In genomic region chr17:1726626-1727257, GRCh38 we compare ENCODE assay signal across 16 cellular contexts. TPM values are rescaled to one million over a fixed set of nuclear protein-coding genes. Genes with fewer than 3 reads are reported as not detected.
A peak's percentile ranks its signal among the peaks of the same experiment; 100 is the strongest.
DNase-seq lines count a peak whose midpoint lies in the region; ATAC-seq and TF ChIP-seq lines count a peak whose summit lies in the region.
"Had no signal": no experiment of that assay in that cellular context is flagged by ENCODE, and none has a peak within 500 bp of the region (broad histone marks: within the 10 kb centered on the region; RNA-seq: fewer than 3 reads in every experiment).

No MANE protein-coding gene starts in this region.

- peaks cover 40% of the 10 kb centered on the region for H3K36me3 ChIP-seq in suprapubic skin

- CTCF ChIA-PET in activated naive CD4-positive, alpha-beta T cell treated with anti-CD3 and anti-CD28 coated beads, Interleukin-2, amount 10 ng/mL, durations not matched to agents 7 days and 5 days (lab: Charles Lee): no interaction called here

- TF ChIP-seq POLR2A in suprapubic skin (IDR thresholded peaks at IDR 0.05): no peak
- no peak for TF ChIP-seq POLR2A in lower leg skin (IDR thresholded peaks at IDR 0.05)

- H3K27me3 ChIP-seq in suprapubic skin: no peaks in the 10 kb centered on the region

- H3K4me3 Mint-ChIP-seq in activated naive CD4-positive, alpha-beta T cell treated with anti-CD3 and anti-CD28 coated beads, Interleukin-2, amount 10 ng/mL, durations not matched to agents 7 days and 5 days: peak overlapping the region; percentile 75
- H3K4me3 Mint-ChIP-seq in T-helper 17 cell: peak overlapping the region; percentile 71

- no peak for ATAC-seq in activated naive CD4-positive, alpha-beta T cell treated with anti-CD3 and anti-CD28 coated beads, Interleukin-2, amount 50 U/mL, for 72 hours
- no peak for ATAC-seq in T-helper 17 cell
- ATAC-seq: A549 had no signal

- no peak for TF ChIP-seq CTCF in suprapubic skin (IDR thresholded peaks at IDR 0.05)
- TF ChIP-seq CTCF in lower leg skin (IDR thresholded peaks at IDR 0.05): no peak

- 83% methylated on average over 9 of the region's 18 CpGs for WGBS in suprapubic skin
- WGBS in lower leg skin, 2 donors: 69 to 71% methylated on average over 16 to 17 of the region's 18 CpGs

- peaks cover 51% of the 10 kb centered on the region for H3K4me1 Mint-ChIP-seq in activated naive CD4-positive, alpha-beta T cell treated with anti-CD3 and anti-CD28 coated beads, Interleukin-2, amount 10 ng/mL, durations not matched to agents 7 days and 5 days
- H3K4me1 Mint-ChIP-seq in T-helper 17 cell: peaks cover 24% of the 10 kb centered on the region

- no peak overlapping the region for H3K27ac Mint-ChIP-seq in activated naive CD4-positive, alpha-beta T cell treated with anti-CD3 and anti-CD28 coated beads, Interleukin-2, amount 10 ng/mL, durations not matched to agents 7 days and 5 days
- H3K27ac Mint-ChIP-seq in activated naive CD4-positive, alpha-beta T cell treated with anti-CD3 and anti-CD28 coated beads, Interleukin-2, amount 50 U/mL, for 72 hours: no peak overlapping the region
- H3K27ac Mint-ChIP-seq in T-helper 17 cell: peak overlapping the region; percentile 24
- H3K27ac Mint-ChIP-seq: CD4-positive, CD25-positive, alpha-beta regulatory T cell had no signal

- no peak for DNase-seq in activated naive CD4-positive, alpha-beta T cell treated with anti-CD3 and anti-CD28 coated beads, Interleukin-2, amount 10 ng/mL, durations not matched to agents 7 days and 5 days
- no peak for DNase-seq in activated naive CD4-positive, alpha-beta T cell treated with anti-CD3 and anti-CD28 coated beads, Interleukin-2, amount 50 U/mL, for 72 hours (ENCODE audit: low spot score in 2 of 2)
- no peak for DNase-seq in T-helper 17 cell
- DNase-seq in islet precursor cell: peak; percentile 55
- no peak for DNase-seq in suprapubic skin (ENCODE audit: low spot score in 2 of 2)
- DNase-seq in NCI-H1417 (lab: John Stamatoyannopoulos, UW): no peak
- no peak for DNase-seq in lower leg skin (ENCODE audit: low spot score in 2 of 2)
- DNase-seq: CD4-positive, CD25-positive, alpha-beta regulatory T cell; DMS79; HCEC 1CT; Karpas-422; NCI-H1417 treated with DMSO at 0.1 percent for 48 hours; NCI-H2029; NCI-H2171 treated with DMSO at 0.1 percent for 48 hours had no signal

- peak overlapping the region; percentile 3 for H3K4me3 ChIP-seq in suprapubic skin
- no peak overlapping the region for H3K4me3 ChIP-seq in lower leg skin (ENCODE audit: low read depth, poor library complexity, severe bottlenecking)
- H3K4me3 ChIP-seq: A549 had no signal

- peaks cover 82% of the 10 kb centered on the region for H3K4me1 ChIP-seq in suprapubic skin

- no peaks in the 10 kb centered on the region for H3K27me3 Mint-ChIP-seq in activated naive CD4-positive, alpha-beta T cell treated with anti-CD3 and anti-CD28 coated beads, Interleukin-2, amount 10 ng/mL, durations not matched to agents 7 days and 5 days
- H3K27me3 Mint-ChIP-seq in T-helper 17 cell: no peaks in the 10 kb centered on the region
- H3K27me3 Mint-ChIP-seq: CD4-positive, CD25-positive, alpha-beta regulatory T cell had no signal

- intact Hi-C loops in lower leg skin (cut with DNase I; ENCODE audit: low total_unique reads): loop anchor here (10.0 kb wide), 1 partner anchor 148 kb away; no protein-coding TSS in a partner anchor

- no peak for TF ChIP-seq EP300 in suprapubic skin (IDR thresholded peaks at IDR 0.05)

- no peaks in the 10 kb centered on the region for H3K9me3 Mint-ChIP-seq in activated naive CD4-positive, alpha-beta T cell treated with anti-CD3 and anti-CD28 coated beads, Interleukin-2, amount 10 ng/mL, durations not matched to agents 7 days and 5 days
- H3K9me3 Mint-ChIP-seq in activated naive CD4-positive, alpha-beta T cell treated with anti-CD3 and anti-CD28 coated beads, Interleukin-2, amount 50 U/mL, for 72 hours: no peaks in the 10 kb centered on the region
- H3K9me3 Mint-ChIP-seq: CD4-positive, CD25-positive, alpha-beta regulatory T cell had no signal

- H3K9me3 ChIP-seq in T-helper 17 cell (ENCODE audit: control insufficient read depth, low read length, poor library complexity, severe bottlenecking) (no peaks in the 10 kb centered on the region), suprapubic skin (no peaks in the 10 kb centered on the region)
- H3K9me3 ChIP-seq: A549 had no signal

- H3K27ac ChIP-seq in suprapubic skin: no peak overlapping the region
- H3K27ac ChIP-seq: A549 had no signal

- H3K36me3 Mint-ChIP-seq in activated naive CD4-positive, alpha-beta T cell treated with anti-CD3 and anti-CD28 coated beads, Interleukin-2, amount 10 ng/mL, durations not matched to agents 7 days and 5 days: peaks cover 23% of the 10 kb centered on the region
- H3K36me3 Mint-ChIP-seq in activated naive CD4-positive, alpha-beta T cell treated with anti-CD3 and anti-CD28 coated beads, Interleukin-2, amount 50 U/mL, for 72 hours: no peaks in the 10 kb centered on the region
- peaks cover 6% of the 10 kb centered on the region for H3K36me3 Mint-ChIP-seq in T-helper 17 cell (ENCODE audit: low read depth)

RNA-seq across cellular contexts. Expression of gene WDR81, which starts 2.2 kb away (rescaled TPM):
- total RNA-seq in activated naive CD4-positive, alpha-beta T cell treated with anti-CD3 and anti-CD28 coated beads, Interleukin-2, amount 50 U/mL, for 72 hours: 10 to 100 TPM; 11.4 to 13.4 TPM
- total RNA-seq in T-helper 17 cell (10 to 100 TPM; 38.2 to 41.2 TPM), suprapubic skin (10 to 100 TPM; 40.0 to 61.7 (median 51.3) TPM), lower leg skin (10 to 100 TPM; 42.9 to 64.4 (median 49.2) TPM)

RNA-seq across cellular contexts. Expression of gene SERPINF2, which starts 15.9 kb away (rescaled TPM):
- total RNA-seq in activated naive CD4-positive, alpha-beta T cell treated with anti-CD3 and anti-CD28 coated beads, Interleukin-2, amount 50 U/mL, for 72 hours: under 1 TPM in 1 of 2 donors, not detected in 1; 0.36 TPM
- total RNA-seq in T-helper 17 cell (under 1 TPM; 0.29 to 0.67 TPM), suprapubic skin (1 to 10 TPM; 3.9 to 7.4 (median 5.9) TPM), lower leg skin (1 to 10 TPM; 1.2 to 9.0 (median 5.9) TPM)
- total RNA-seq: NCI-H460 had no signal

RNA-seq across cellular contexts. Expression of gene TLCD2, which starts 16.6 kb away (rescaled TPM):
- under 1 TPM; 0.10 to 0.25 TPM for total RNA-seq in activated naive CD4-positive, alpha-beta T cell treated with anti-CD3 and anti-CD28 coated beads, Interleukin-2, amount 50 U/mL, for 72 hours
- 1 to 10 TPM in 1 of 2 donors, under 1 TPM in 1; 0.26 to 1.4 TPM for total RNA-seq in T-helper 17 cell
- total RNA-seq in suprapubic skin: 1 to 10 TPM; 2.2 to 4.6 (median 2.9) TPM
- total RNA-seq in lower leg skin: 1 to 10 TPM in 3 of 4 donors, under 1 TPM in 1; 0.99 to 4.5 (median 2.8) TPM

RNA-seq across cellular contexts. Expression of gene SERPINF1, which starts 35.1 kb away (rescaled TPM):
- total RNA-seq in activated naive CD4-positive, alpha-beta T cell treated with anti-CD3 and anti-CD28 coated beads, Interleukin-2, amount 50 U/mL, for 72 hours: under 1 TPM in 1 of 2 donors, not detected in 1; 0.41 TPM
- total RNA-seq in T-helper 17 cell (under 1 TPM in 1 of 2 donors, not detected in 1; 0.52 TPM), suprapubic skin (100 to 1,000 TPM; 146 to 256 (median 194) TPM), lower leg skin (100 to 1,000 TPM; 102 to 391 (median 114) TPM)
- total RNA-seq: CD4-positive, CD25-positive, alpha-beta regulatory T cell; NCI-H460 had no signal

RNA-seq across cellular contexts. Expression of gene PRPF8, which starts 42.1 kb away (rescaled TPM):
- total RNA-seq in activated naive CD4-positive, alpha-beta T cell treated with anti-CD3 and anti-CD28 coated beads, Interleukin-2, amount 50 U/mL, for 72 hours: 100 to 1,000 TPM; 414 to 433 TPM
- total RNA-seq in T-helper 17 cell: 100 to 1,000 TPM; 451 to 472 TPM
- total RNA-seq in suprapubic skin: 100 to 1,000 TPM; 186 to 341 (median 220) TPM
- total RNA-seq in lower leg skin: 100 to 1,000 TPM; 140 to 228 (median 173) TPM
